ENCODE assay signal across 30 cellular contexts in genomic region chr2:160457588-160457987, GRCh38. TPM values are rescaled to one million over a fixed set of nuclear protein-coding genes. Genes with fewer than 3 reads are reported as not detected.
DNase-seq lines count a peak whose midpoint lies in the region; ATAC-seq, FAIRE-seq and TF ChIP-seq lines count a peak whose summit lies in the region.
"Had no signal": no experiment of that assay in that cellular context is flagged by ENCODE, and none has a peak within 500 bp of the region (broad histone marks: within the 10 kb centered on the region; RNA-seq: fewer than 3 reads in every experiment).

No MANE protein-coding gene starts in this region.

- H3K4me1 Mint-ChIP-seq in CD8-positive, alpha-beta memory T cell, result peaks cover 34 to 54% (median 47%) of the 10 kb centered on the region in 3 donors
- peaks cover 33% of the 10 kb centered on the region for H3K4me1 Mint-ChIP-seq in T-helper 17 cell

- peaks cover 0 to 2% (median 0%) of the 10 kb centered on the region in 3 donors for H3K36me3 Mint-ChIP-seq in CD8-positive, alpha-beta memory T cell
- H3K36me3 Mint-ChIP-seq in T-helper 17 cell (ENCODE audit: low read depth), result peaks cover 2% of the 10 kb centered on the region

- no peak overlapping the region for H2AFZ ChIP-seq in OCI-LY7 (ENCODE audit: low read length)

- ATAC-seq in GM18498 (IDR thresholded peaks at IDR 0.05; ENCODE audit: unreplicated experiment) (peak; percentile 71), GM21390 (IDR thresholded peaks at IDR 0.05; ENCODE audit: unreplicated experiment) (peak; percentile 56), T-helper 17 cell (no peak)
- ATAC-seq: HCT116, left cardiac atrium, sciatic nerve, SK-N-SH treated with all-trans-retinoic acid at 6 μM for 48 hours had no signal

- no peak for FAIRE-seq in small intestine (lab: Jason Lieb, UNC)
- FAIRE-seq: astrocyte, GM18507, urothelium cell line had no signal

- TF ChIP-seq CTCF in OCI-LY7 (conservative IDR thresholded peaks at IDR 0.05; ENCODE audit: low read length), result no peak

- H4K20me1 ChIP-seq in OCI-LY7 (ENCODE audit: insufficient read depth, low read length), result no peaks in the 10 kb centered on the region

- H3K4me3 ChIP-seq in CD8-positive, alpha-beta memory T cell (ENCODE audit: low read length), result no peak overlapping the region
- H3K4me3 ChIP-seq in OCI-LY7 (ENCODE audit: low read depth, low read length, poor library complexity, severe bottlenecking) (no peak overlapping the region), small intestine (ENCODE audit: low read depth in 1 of 2, low read length in 2 of 2) (no peak overlapping the region)
- H3K4me3 ChIP-seq: esophagus squamous epithelium had no signal

- H3K79me2 ChIP-seq in OCI-LY7 (ENCODE audit: insufficient read depth, low read depth, low read length), result no peaks in the 10 kb centered on the region

- no TSS peak for BruUV-seq in OCI-LY7 (replicated peaks; lab: Mats Ljungman, UMichigan)

- no peaks in the 10 kb centered on the region for H3K9me2 ChIP-seq in OCI-LY7 (ENCODE audit: insufficient read depth, low read length)

- peak overlapping the region in 5 of 8 donors; percentile 27 to 85 (median 77) for H3K27ac Mint-ChIP-seq in CD8-positive, alpha-beta memory T cell
- H3K27ac Mint-ChIP-seq in T-helper 17 cell, result peak overlapping the region; percentile 78
- H3K27ac Mint-ChIP-seq: activated naive CD8-positive, alpha-beta T cell treated with anti-CD3 and anti-CD28 coated beads for 36 hours; activated T-helper 1 cell treated with anti-CD3 and anti-CD28 coated beads, Interleukin-12 subunit alpha, Interleukin-12 subunit beta, Interleukin-2, Interleukin-4 antibody, amounts not matched to agents 30 ng/mL and 10 ng/mL and 1 ng/mL, durations not matched to agents 14 hours and 24 hours and 36 hours; dendritic cell treated with granulocyte-macrophage colony-stimulating factor and Interleukin-4, amounts not matched to agents 40 ng/mL and 50 ng/mL, for 4 days; progenitor cell of endocrine pancreas had no signal

- peak in 1 of 5 donors; percentile 6 for DNase-seq in CD8-positive, alpha-beta memory T cell
- DNase-seq in T-helper 17 cell (no peak), OCI-LY7 (ENCODE audit: low spot score) (no peak), small intestine (no peak), NCI-H524 (lab: John Stamatoyannopoulos, UW) (no peak)
- DNase-seq: activated naive CD8-positive, alpha-beta T cell treated with anti-CD3 and anti-CD28 coated beads for 36 hours; C1 segment of cervical spinal cord; DMS79; esophagus squamous epithelium; foreskin melanocyte; GDM1; Karpas-422; left cardiac atrium; MV-4-11; NCI-H146; NCI-H446; NCI-H82; stimulated activated naive CD4-positive, alpha-beta T cell had no signal

- H3K4me1 ChIP-seq in CD8-positive, alpha-beta memory T cell (ENCODE audit: insufficient read depth, low read length), result peaks cover 48% of the 10 kb centered on the region
- H3K4me1 ChIP-seq in OCI-LY7 (ENCODE audit: insufficient read depth, low read length, poor library complexity, severe bottlenecking) (no peaks in the 10 kb centered on the region), small intestine (ENCODE audit: control insufficient read depth in 2 of 2, insufficient read depth in 1 of 2, low read depth in 1 of 2, low read length in 1 of 2) (no peaks in the 10 kb centered on the region)

- peak overlapping the region in 4 of 7 donors; percentile 1 to 49 (median 40) for H3K4me3 Mint-ChIP-seq in CD8-positive, alpha-beta memory T cell
- no peak overlapping the region for H3K4me3 Mint-ChIP-seq in T-helper 17 cell
- H3K4me3 Mint-ChIP-seq: activated naive CD8-positive, alpha-beta T cell treated with anti-CD3 and anti-CD28 coated beads for 36 hours; activated T-helper 1 cell treated with anti-CD3 and anti-CD28 coated beads, Interleukin-12 subunit alpha, Interleukin-12 subunit beta, Interleukin-2, Interleukin-4 antibody, amounts not matched to agents 30 ng/mL and 10 ng/mL and 1 ng/mL, durations not matched to agents 14 hours and 24 hours and 36 hours; dendritic cell treated with granulocyte-macrophage colony-stimulating factor and Interleukin-4, amounts not matched to agents 40 ng/mL and 50 ng/mL, for 4 days had no signal

- 80 to 94% (median 88%) methylated on average over 5 of the region's 5 CpGs for WGBS in small intestine, 3 donors

- H3K9me3 Mint-ChIP-seq in CD8-positive, alpha-beta memory T cell, result no peaks in the 10 kb centered on the region
- H3K9me3 Mint-ChIP-seq: activated T-helper 1 cell treated with anti-CD3 and anti-CD28 coated beads, Interleukin-12 subunit alpha, Interleukin-12 subunit beta, Interleukin-2, Interleukin-4 antibody, amounts not matched to agents 30 ng/mL and 10 ng/mL and 1 ng/mL, durations not matched to agents 14 hours and 24 hours and 36 hours; dendritic cell treated with granulocyte-macrophage colony-stimulating factor and Interleukin-4, amounts not matched to agents 40 ng/mL and 50 ng/mL, for 4 days had no signal

- H3K27ac ChIP-seq in CD8-positive, alpha-beta memory T cell (ENCODE audit: low read depth, low read length), result no peak overlapping the region
- H3K27ac ChIP-seq in OCI-LY7 (ENCODE audit: low read depth, low read length, poor library complexity, severe bottlenecking) (no peak overlapping the region), small intestine (ENCODE audit: low read depth in 1 of 2, low read length in 1 of 2) (no peak overlapping the region)
- H3K27ac ChIP-seq: HL-60 had no signal

- H3K36me3 ChIP-seq in CD8-positive, alpha-beta memory T cell (ENCODE audit: insufficient read depth, low read length), result no peaks in the 10 kb centered on the region
- H3K36me3 ChIP-seq in OCI-LY7 (ENCODE audit: insufficient read depth, low read length) (no peaks in the 10 kb centered on the region), small intestine (ENCODE audit: control insufficient read depth in 2 of 2, insufficient read depth in 2 of 2, low read length in 2 of 2) (no peaks in the 10 kb centered on the region)
- H3K36me3 ChIP-seq: esophagus squamous epithelium had no signal

- intact Hi-C loops in OCI-LY7 (cut with micrococcal nuclease; ENCODE audit: unreplicated experiment), result loop anchor here (10.0 kb wide), 1 partner anchor 193 kb away; no protein-coding TSS in a partner anchor

- POLR2A ChIA-PET in CD8-positive, alpha-beta memory T cell (lab: Charles Lee), result no interaction called here
- POLR2A ChIA-PET in OCI-LY7 (lab: Charles Lee), result interaction anchor here (0.5 kb wide), 1 partner anchor 538 kb away, joined by 4 read pairs; no protein-coding TSS in a partner anchor

- H3K4me2 ChIP-seq in OCI-LY7 (ENCODE audit: low read length), result no peak overlapping the region

- H3K9me3 ChIP-seq in CD8-positive, alpha-beta memory T cell (ENCODE audit: low read length), result no peaks in the 10 kb centered on the region
- H3K9me3 ChIP-seq in T-helper 17 cell (ENCODE audit: control insufficient read depth, low read length, poor library complexity, severe bottlenecking), result no peaks in the 10 kb centered on the region
- H3K9me3 ChIP-seq in OCI-LY7 (ENCODE audit: low read length), result no peaks in the 10 kb centered on the region
- no peaks in the 10 kb centered on the region for H3K9me3 ChIP-seq in small intestine (ENCODE audit: control insufficient read depth, low read depth)
- H3K9me3 ChIP-seq: esophagus squamous epithelium had no signal

- H3K27me3 Mint-ChIP-seq in CD8-positive, alpha-beta memory T cell, result peaks cover 0 to 2% of the 10 kb centered on the region in 2 donors
- H3K27me3 Mint-ChIP-seq in T-helper 17 cell, result no peaks in the 10 kb centered on the region
- H3K27me3 Mint-ChIP-seq: activated naive CD8-positive, alpha-beta T cell treated with anti-CD3 and anti-CD28 coated beads for 36 hours; dendritic cell treated with granulocyte-macrophage colony-stimulating factor and Interleukin-4, amounts not matched to agents 40 ng/mL and 50 ng/mL, for 4 days; progenitor cell of endocrine pancreas had no signal

- CTCF ChIA-PET in CD8-positive, alpha-beta memory T cell (lab: Charles Lee), result interaction anchor here (1.0 kb wide), 1 partner anchor 10 kb away, joined by 3 read pairs; no protein-coding TSS in a partner anchor
- CTCF ChIA-PET in OCI-LY7 (lab: Charles Lee; ENCODE audit: unreplicated experiment), result no interaction called here

- no peaks in the 10 kb centered on the region for H3K27me3 ChIP-seq in CD8-positive, alpha-beta memory T cell (ENCODE audit: insufficient read depth, low read length, poor library complexity, severe bottlenecking)
- H3K27me3 ChIP-seq in small intestine (ENCODE audit: control insufficient read depth in 2 of 2, insufficient read depth in 2 of 2, low read length in 2 of 2), result no peaks in the 10 kb centered on the region
- H3K27me3 ChIP-seq: esophagus squamous epithelium had no signal

RNA-seq across cellular contexts. Expression of gene RBMS1, which starts 36.0 kb away (rescaled TPM):
- total RNA-seq in CD8-positive, alpha-beta memory T cell, result 10 to 100 TPM; 48.8 to 50.3 TPM
- polyA plus RNA-seq in CD8-positive, alpha-beta memory T cell, result 130 TPM
- total RNA-seq in T-helper 17 cell (100 to 1,000 TPM; 108 to 110 TPM), OCI-LY7 (2022) (35.7 and 40.6 TPM in 2 replicates)
- 21.8 and 29.5 TPM in 2 replicates for total RNA-seq in OCI-LY7 (2014; rRNA removed; shearing (Covaris generic))
- 10 to 100 TPM in 1 of 3 donors, 1 to 10 TPM in 2; 2.0 to 14.8 (median 5.4) TPM for polyA plus RNA-seq in small intestine
